Comparison of ENCODE assay signal across 9 cellular contexts in the genomic region with DNA sequence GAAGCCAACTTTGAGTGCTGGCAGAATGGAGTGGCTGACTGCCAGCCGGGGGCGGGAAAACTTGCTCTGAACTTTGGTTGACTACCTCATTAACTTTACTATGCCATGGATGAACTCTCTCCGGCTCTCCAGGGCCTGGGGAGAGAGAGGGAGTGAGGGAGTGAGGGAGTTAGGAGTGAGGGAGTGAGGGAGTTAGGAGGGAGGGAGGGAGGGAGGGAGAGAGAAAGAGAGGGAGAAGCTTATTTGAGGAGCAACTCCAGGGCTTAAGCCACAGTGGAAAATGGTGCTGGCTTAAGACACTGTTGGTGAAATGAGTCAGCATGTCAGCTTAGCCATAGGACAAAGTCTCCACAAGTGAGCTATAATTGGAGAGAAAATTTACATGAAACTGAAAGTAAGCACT.
DNase-seq lines count a peak whose midpoint lies in the region.
"Had no signal": no experiment of that assay in that cellular context is flagged by ENCODE, and none has a peak within 500 bp of the region (broad histone marks: within the 10 kb centered on the region; RNA-seq: fewer than 3 reads in every experiment).

No MANE protein-coding gene starts in this region.

- DNase-seq in stimulated activated CD4-positive, alpha-beta T cell treated with anti-CD3 and anti-CD28 coated beads, Interleukin-15, amount 100 ng/mL, for 24 hours = peak; percentile 3
- DNase-seq in stimulated activated CD4-positive, alpha-beta T cell treated with anti-CD3 and anti-CD28 coated beads, Interleukin-12 subunit alpha, Interleukin-12 subunit beta, amount 100 ng/mL, for 4 hours = no peak
- DNase-seq in NOMO-1 treated with DMSO at 0.1 percent for 48 hours (lab: John Stamatoyannopoulos, UW; ENCODE audit: unreplicated experiment) = peak; percentile 60
- DNase-seq in foreskin melanocyte = peak; percentile 24
- DNase-seq in epidermal melanocyte (ENCODE audit: insufficient read length, low spot score) = no peak
- no peak for DNase-seq in Kasumi-1 (lab: John Stamatoyannopoulos, UW)
- DNase-seq in hippocampal formation (lab: John Stamatoyannopoulos, UW) = no peak
- DNase-seq in COLO668 (lab: John Stamatoyannopoulos, UW; ENCODE audit: unreplicated experiment) = no peak
- DNase-seq: SIG-M5 had no signal

Comparison
In these comparisons a context has a peak if more than half of its experiments do, and no peak if none do; other contexts are left out.
1. DNase-seq: peak in stimulated activated CD4-positive, alpha-beta T cell treated with anti-CD3 and anti-CD28 coated beads, Interleukin-15, amount 100 ng/mL, for 24 hours (single experiment), NOMO-1 treated with DMSO at 0.1 percent for 48 hours (single experiment) and foreskin melanocyte (single experiment); none in stimulated activated CD4-positive, alpha-beta T cell treated with anti-CD3 and anti-CD28 coated beads, Interleukin-12 subunit alpha, Interleukin-12 subunit beta, amount 100 ng/mL, for 4 hours (single experiment), epidermal melanocyte (single experiment), Kasumi-1 (0 of 2), hippocampal formation (0 of 2) and COLO668 (single experiment).